ENCODE assay signal across 1 cellular context in the genomic region with DNA sequence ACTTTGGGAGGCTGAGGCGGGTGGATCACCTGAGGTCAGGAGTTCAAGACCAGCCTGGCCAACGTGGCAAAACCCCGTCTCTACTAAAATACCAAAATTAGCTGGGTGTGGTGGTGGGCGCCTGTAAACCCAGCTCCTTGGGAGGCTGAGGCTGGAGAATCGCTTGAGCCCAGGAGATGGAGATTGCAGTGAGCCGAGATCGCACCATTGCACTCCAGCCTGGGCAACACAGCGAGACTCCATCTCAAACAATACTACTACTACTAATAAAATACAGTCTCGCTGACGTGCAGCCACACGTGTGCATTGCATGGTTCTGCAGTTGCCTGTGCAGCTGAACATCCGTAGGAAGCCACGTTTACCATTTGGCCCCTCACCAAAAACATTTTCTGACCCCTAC. TPM values are rescaled to one million over a fixed set of nuclear protein-coding genes. Genes with fewer than 3 reads are reported as not detected.
"Had no signal": no experiment of that assay in that cellular context is flagged by ENCODE, and none has a peak within 500 bp of the region (broad histone marks: within the 10 kb centered on the region; RNA-seq: fewer than 3 reads in every experiment).

No MANE protein-coding gene starts in this region.

RNA-seq across cellular contexts. Expression of gene SAMD11, which starts 23.1 kb away (rescaled TPM):
- total RNA-seq: GM12878 had no signal

RNA-seq across cellular contexts. Expression of gene PERM1, which starts 35.1 kb away (rescaled TPM):
- total RNA-seq: GM12878 had no signal
- polyA plus RNA-seq: GM12878 had no signal
